In the genomic region with DNA sequence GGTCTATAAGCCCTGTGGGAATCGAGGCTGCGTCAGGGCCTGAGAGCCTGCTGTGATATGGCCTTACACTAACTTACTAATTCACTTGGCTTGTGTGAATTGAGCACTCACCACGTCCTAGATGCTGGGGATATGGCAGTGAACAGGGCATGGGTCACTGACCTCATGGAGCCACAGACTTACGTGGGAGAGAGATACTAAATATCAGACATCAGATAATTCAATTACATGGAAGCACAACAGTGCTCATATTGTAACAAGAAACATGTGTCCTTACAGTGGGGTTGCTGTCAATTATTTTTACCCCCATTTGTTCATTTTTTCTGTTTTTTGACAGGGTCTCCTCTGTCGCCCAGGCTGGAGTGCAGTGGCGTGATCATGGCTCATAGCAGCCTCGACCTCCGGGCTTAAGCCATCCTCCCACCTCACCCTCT, we compare ENCODE assay signal across 29 cellular contexts. TPM values are rescaled to one million over a fixed set of nuclear protein-coding genes. Genes with fewer than 3 reads are reported as not detected.
A peak's percentile ranks its signal among the peaks of the same experiment; 100 is the strongest.
DNase-seq lines count a peak whose midpoint lies in the region; ATAC-seq and TF ChIP-seq lines count a peak whose summit lies in the region.
"Had no signal": no experiment of that assay in that cellular context is flagged by ENCODE, and none has a peak within 500 bp of the region (broad histone marks: within the 10 kb centered on the region; RNA-seq: fewer than 3 reads in every experiment).

No MANE protein-coding gene starts in this region.

- H3K9ac ChIP-seq in endodermal cell (ENCODE audit: extremely low read depth, low read length, poor library complexity, severe bottlenecking), result no peak overlapping the region

- no peak for ATAC-seq in activated naive CD8-positive, alpha-beta T cell treated with anti-CD3 and anti-CD28 coated beads, Interleukin-2, amount 50 U/mL, for 24 hours
- no peak for ATAC-seq in naive thymus-derived CD8-positive, alpha-beta T cell

- no peak overlapping the region for H3K4me3 ChIP-seq in endodermal cell (ENCODE audit: low read length)
- no peak overlapping the region for H3K4me3 ChIP-seq in spleen
- H3K4me3 ChIP-seq: A549, body of pancreas, HAP-1, K562, PC-9, stomach, thyroid gland had no signal

- CTCF ChIA-PET in RWPE1 (lab: Yijun Ruan, JAX), result interaction anchor here (0.7 to 3.5 kb wide), 8 partner anchors 10 to 179 kb away, joined by 3 to 11 read pairs (median 4); a partner anchor contains a TSS

- peaks cover 5% of the 10 kb centered on the region for H3K4me1 Mint-ChIP-seq in activated naive CD8-positive, alpha-beta T cell treated with anti-CD3 and anti-CD28 coated beads for 36 hours
- peaks cover 6% of the 10 kb centered on the region for H3K4me1 Mint-ChIP-seq in activated naive CD8-positive, alpha-beta T cell treated with anti-CD3 and anti-CD28 coated beads, Interleukin-2, amount 50 U/mL, for 24 hours
- peaks cover 2% of the 10 kb centered on the region for H3K4me1 Mint-ChIP-seq in endodermal cell
- peaks cover 6 to 10% (median 7%) of the 10 kb centered on the region in 4 donors for H3K4me1 Mint-ChIP-seq in naive thymus-derived CD8-positive, alpha-beta T cell

- H3K9me3 ChIP-seq in endodermal cell (ENCODE audit: control insufficient read depth, low read length), result peaks cover 14% of the 10 kb centered on the region
- H3K9me3 ChIP-seq in spleen, result peaks cover 0 to 14% (median 7%) of the 10 kb centered on the region in 8 donors
- H3K9me3 ChIP-seq: A549, body of pancreas, Caco-2, HAP-1, stomach, thyroid gland had no signal

- DNase-seq in activated naive CD8-positive, alpha-beta T cell treated with anti-CD3 and anti-CD28 coated beads for 36 hours, result no peak
- no peak for DNase-seq in activated naive CD8-positive, alpha-beta T cell treated with anti-CD3 and anti-CD28 coated beads, Interleukin-2, amount 50 U/mL, for 24 hours
- no peak for DNase-seq in RWPE1 (ENCODE audit: low spot score)
- DNase-seq in endodermal cell, result no peak
- peak; percentile 41 for DNase-seq in spleen
- DNase-seq in NCI-H187 (lab: John Stamatoyannopoulos, UW), result no peak
- DNase-seq in naive thymus-derived CD8-positive, alpha-beta T cell, result no peak
- no peak for DNase-seq in NCI-H1417 (lab: John Stamatoyannopoulos, UW)
- DNase-seq: activated CD4-positive, CD25-positive, alpha-beta regulatory T cell treated with anti-CD3 and anti-CD28 coated beads, Interleukin-2, amount 50 U/mL, for 72 hours; activated CD8-positive, alpha-beta T cell treated with anti-CD3 and anti-CD28 coated beads, Interleukin-2, amount 10 ng/mL, durations not matched to agents 7 days and 5 days; activated gamma-delta T cell; body of pancreas; Caco-2; DMS79 treated with DMSO at 0.1 percent for 48 hours; effector memory CD4-positive, alpha-beta T cell; GF-D8; mammary epithelial cell; NCI-H1105; NCI-H2029; NCI-H2227 treated with DMSO at 0.1 percent for 48 hours; occipital lobe; PC-9; SHP77 treated with DMSO at 0.1 percent for 48 hours; stomach; T-cell; thyroid gland had no signal

- TF ChIP-seq CTCF in RWPE1 (conservative IDR thresholded peaks at IDR 0.05; ENCODE audit: low read depth), result no peak
- no peak for TF ChIP-seq CTCF in endodermal cell (conservative IDR thresholded peaks at IDR 0.05)
- TF ChIP-seq CTCF in spleen (IDR thresholded peaks at IDR 0.05 in 8 of 11, conservative IDR thresholded peaks at IDR 0.05 in 3 of 11), result no peak

- H3K4me1 ChIP-seq in endodermal cell (ENCODE audit: control insufficient read depth, insufficient read depth, low read length) (no peaks in the 10 kb centered on the region), spleen (peaks cover 0 to 15% (median 8%) of the 10 kb centered on the region in 6 donors)
- H3K4me1 ChIP-seq: Caco-2, HAP-1 had no signal

- no peak overlapping the region for H3K4me3 Mint-ChIP-seq in activated naive CD8-positive, alpha-beta T cell treated with anti-CD3 and anti-CD28 coated beads for 36 hours
- H3K4me3 Mint-ChIP-seq in activated naive CD8-positive, alpha-beta T cell treated with anti-CD3 and anti-CD28 coated beads, Interleukin-2, amount 50 U/mL, for 24 hours, result no peak overlapping the region
- no peak overlapping the region for H3K4me3 Mint-ChIP-seq in endodermal cell
- H3K4me3 Mint-ChIP-seq in naive thymus-derived CD8-positive, alpha-beta T cell, result no peak overlapping the region
- H3K4me3 Mint-ChIP-seq: activated CD8-positive, alpha-beta T cell treated with anti-CD3 and anti-CD28 coated beads, Interleukin-2, amount 10 ng/mL, durations not matched to agents 7 days and 5 days; T-cell had no signal

- peak overlapping the region; percentile 44 for H3K27ac Mint-ChIP-seq in activated naive CD8-positive, alpha-beta T cell treated with anti-CD3 and anti-CD28 coated beads for 36 hours
- no peak overlapping the region for H3K27ac Mint-ChIP-seq in activated naive CD8-positive, alpha-beta T cell treated with anti-CD3 and anti-CD28 coated beads, Interleukin-2, amount 50 U/mL, for 24 hours
- peak overlapping the region; percentile 52 for H3K27ac Mint-ChIP-seq in endodermal cell
- H3K27ac Mint-ChIP-seq in naive thymus-derived CD8-positive, alpha-beta T cell, result peak overlapping the region in 3 of 10 donors; percentile 19 to 36 (median 27)

- H3K36me3 Mint-ChIP-seq in activated naive CD8-positive, alpha-beta T cell treated with anti-CD3 and anti-CD28 coated beads for 36 hours, result peaks cover 21% of the 10 kb centered on the region
- peaks cover 28% of the 10 kb centered on the region for H3K36me3 Mint-ChIP-seq in activated naive CD8-positive, alpha-beta T cell treated with anti-CD3 and anti-CD28 coated beads, Interleukin-2, amount 50 U/mL, for 24 hours (ENCODE audit: low read depth)
- H3K36me3 Mint-ChIP-seq in endodermal cell (ENCODE audit: low read depth), result peaks cover 48% of the 10 kb centered on the region
- peaks cover 0 to 37% (median 17%) of the 10 kb centered on the region in 3 donors for H3K36me3 Mint-ChIP-seq in naive thymus-derived CD8-positive, alpha-beta T cell

- H3K27ac ChIP-seq in RWPE1, result peak overlapping the region; percentile 39
- H3K27ac ChIP-seq in endodermal cell (ENCODE audit: low read depth, low read length), result no peak overlapping the region
- H3K27ac ChIP-seq in spleen, result no peak overlapping the region
- H3K27ac ChIP-seq: PC-9, thyroid gland had no signal

- no peaks in the 10 kb centered on the region for H3K27me3 Mint-ChIP-seq in activated naive CD8-positive, alpha-beta T cell treated with anti-CD3 and anti-CD28 coated beads for 36 hours
- H3K27me3 Mint-ChIP-seq in activated naive CD8-positive, alpha-beta T cell treated with anti-CD3 and anti-CD28 coated beads, Interleukin-2, amount 50 U/mL, for 24 hours, result no peaks in the 10 kb centered on the region
- H3K27me3 Mint-ChIP-seq in endodermal cell (ENCODE audit: insufficient read depth), result no peaks in the 10 kb centered on the region
- H3K27me3 Mint-ChIP-seq in naive thymus-derived CD8-positive, alpha-beta T cell, result no peaks in the 10 kb centered on the region
- H3K27me3 Mint-ChIP-seq: T-cell had no signal

- H3K36me3 ChIP-seq in endodermal cell (ENCODE audit: control insufficient read depth, insufficient read depth, low read length) (peaks cover 45% of the 10 kb centered on the region), spleen (peaks cover 3 to 88% (median 37%) of the 10 kb centered on the region in 6 donors)

- no peaks in the 10 kb centered on the region for H3K27me3 ChIP-seq in endodermal cell (ENCODE audit: control insufficient read depth, insufficient read depth, low read length, poor library complexity, severe bottlenecking)
- no peaks in the 10 kb centered on the region for H3K27me3 ChIP-seq in spleen (replicated peaks in 1 of 7)
- H3K27me3 ChIP-seq: body of pancreas, stomach, thyroid gland had no signal

- POLR2A ChIA-PET in RWPE1 (lab: Yijun Ruan, JAX; ENCODE audit: low non-redundant PET), result interaction anchor here (0.7 kb wide), 1 partner anchor 131 kb away, joined by 3 read pairs; a partner anchor contains a TSS
- POLR2A ChIA-PET in naive thymus-derived CD8-positive, alpha-beta T cell (lab: Charles Lee), result interaction anchor here (0.9 to 2.9 kb wide), 4 partner anchors 10 to 33 kb away, joined by 3 to 13 read pairs (median 8); no protein-coding TSS in a partner anchor

- WGBS in endodermal cell (ENCODE audit: insufficient coverage in 1 of 2, insufficient read length in 1 of 2), 2 experiments, result 93 to 96% methylated on average over 5 to 8 of the region's 8 CpGs
- WGBS in spleen, 5 donors, result 93 to 96% (median 94%) methylated on average over 8 of the region's 8 CpGs

- no peak for TF ChIP-seq POLR2A in spleen (IDR thresholded peaks at IDR 0.05)

- peaks cover 4% of the 10 kb centered on the region for H3K9me3 Mint-ChIP-seq in activated naive CD8-positive, alpha-beta T cell treated with anti-CD3 and anti-CD28 coated beads for 36 hours
- no peaks in the 10 kb centered on the region for H3K9me3 Mint-ChIP-seq in activated naive CD8-positive, alpha-beta T cell treated with anti-CD3 and anti-CD28 coated beads, Interleukin-2, amount 50 U/mL, for 24 hours
- H3K9me3 Mint-ChIP-seq in endodermal cell, result no peaks in the 10 kb centered on the region
- H3K9me3 Mint-ChIP-seq in naive thymus-derived CD8-positive, alpha-beta T cell, result peaks cover 0 to 1% (median 0%) of the 10 kb centered on the region in 9 donors
- H3K9me3 Mint-ChIP-seq: T-cell had no signal

- intact Hi-C loops in spleen (cut with DNase I; ENCODE audit: low total_unique reads), result loop anchor here (10.0 kb wide), 2 partner anchors 91 to 301 kb away; no protein-coding TSS in a partner anchor

RNA-seq across cellular contexts. Expression of a gene that starts 11.5 kb away (rescaled TPM):
- under 1 TPM; 0.19 to 0.30 TPM for total RNA-seq in activated naive CD8-positive, alpha-beta T cell treated with anti-CD3 and anti-CD28 coated beads for 36 hours
- total RNA-seq in endodermal cell (1 to 10 TPM; 2.0 to 2.8 TPM), spleen (1 to 10 TPM in 2 of 7 donors, under 1 TPM in 5; 0.19 to 1.2 (median 0.67) TPM)
- polyA plus RNA-seq in endodermal cell (2013, experiment 1 of 2), result 0.25 TPM
- 0.29 TPM for polyA plus RNA-seq in endodermal cell (2013, experiment 2 of 2)
- polyA plus RNA-seq in spleen, result 1 to 10 TPM in 2 of 3 donors, under 1 TPM in 1; 0.41 to 2.0 (median 1.6) TPM
- total RNA-seq in naive thymus-derived CD8-positive, alpha-beta T cell, result under 1 TPM; 0.81 to 0.96 TPM
- under 1 TPM in 1 of 3 donors, not detected in 2; 0.02 TPM for polyA plus RNA-seq in naive thymus-derived CD8-positive, alpha-beta T cell
- polyA plus RNA-seq: K562 had no signal
